Comparison of ENCODE assay signal across 8 cellular contexts in the genomic region with DNA sequence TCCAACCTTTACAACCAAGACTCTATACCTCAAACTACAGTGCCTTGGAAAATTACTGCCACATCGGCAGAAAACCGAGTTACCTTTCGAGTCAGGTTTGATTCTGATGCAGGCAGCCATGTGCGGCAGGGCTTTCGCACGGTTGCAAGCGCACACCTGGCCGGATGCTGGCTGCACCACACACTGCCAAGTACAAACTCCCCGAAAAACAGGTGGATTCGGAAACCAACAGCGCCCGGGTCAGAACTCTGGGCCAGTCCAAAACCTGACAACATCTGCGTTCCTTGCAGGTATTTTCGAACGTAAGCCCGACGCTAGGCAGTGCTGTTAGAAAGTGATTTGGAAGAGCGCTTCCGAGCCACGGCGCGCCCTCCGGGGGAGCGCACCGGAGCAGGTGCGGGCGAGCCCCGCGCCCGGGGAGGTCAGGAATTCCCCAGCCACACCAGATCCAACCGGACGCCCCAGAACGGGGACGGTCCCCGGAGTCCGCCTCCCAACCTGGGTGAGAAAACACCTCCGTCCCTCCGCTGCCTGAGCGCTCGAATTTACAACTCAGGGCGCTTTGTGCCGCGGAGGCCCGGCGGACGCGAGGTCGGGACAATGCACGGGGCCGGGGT. TPM values are rescaled to one million over a fixed set of nuclear protein-coding genes. Genes with fewer than 3 reads are reported as not detected.
DNase-seq lines count a peak whose midpoint lies in the region; FAIRE-seq and TF ChIP-seq lines count a peak whose summit lies in the region.

No MANE protein-coding gene starts in this region.

- peak overlapping the region; percentile 69 for H3K9ac ChIP-seq in fibroblast of lung (ENCODE audit: insufficient read depth, low read length)

- DNase-seq in AG04449 (ENCODE audit: low read depth, low spot score) (no peak), GM19239 (ENCODE audit: insufficient read length, low spot score) (peak; percentile 65), M059J (ENCODE audit: low read depth) (peak; percentile 16), fibroblast of lung (ENCODE audit: low read depth in 2 of 2) (no peak), prostate gland (ENCODE audit: low spot score) (no peak), NCI-H446 treated with DMSO at 0.1 percent for 48 hours (lab: John Stamatoyannopoulos, UW) (no peak), DMS153 (lab: John Stamatoyannopoulos, UW) (no peak)
- DNase-seq in activated T-cell treated with anti-CD3 and anti-CD28 coated beads, Interleukin-2, amount 50 U/mL, for 24 hours: peak; percentile 63

- peaks cover 55% of the 10 kb centered on the region for H3K79me2 ChIP-seq in fibroblast of lung (ENCODE audit: control insufficient read depth, insufficient read depth, low read length)

- FAIRE-seq in GM19239 (lab: Jason Lieb, UNC): peak; percentile 23

- WGBS in prostate gland: 1% methylated on average over 48 of the region's 50 CpGs

- POLR2A ChIA-PET in AG04449 (lab: Yijun Ruan, JAX): interaction anchor here (0.7 kb wide), 1 partner anchor 46 kb away, joined by 4 read pairs; no protein-coding TSS in a partner anchor

- peak overlapping the region; percentile 54 for H3K27ac ChIP-seq in fibroblast of lung (ENCODE audit: insufficient read depth, low read length)
- peak overlapping the region; percentile 71 to 73 for H3K27ac ChIP-seq in prostate gland

- CTCF ChIA-PET in AG04449 (lab: Yijun Ruan, JAX): interaction anchor here (1.1 kb wide), 1 partner anchor 26 kb away, joined by 4 read pairs; no protein-coding TSS in a partner anchor

- H4K20me1 ChIP-seq in fibroblast of lung (ENCODE audit: control insufficient read depth, extremely low read depth, insufficient read depth, low read length): peaks cover 5% of the 10 kb centered on the region

- peak overlapping the region; percentile 68 for H3K4me3 ChIP-seq in AG04449 (ENCODE audit: low read depth, low read length)
- H3K4me3 ChIP-seq in fibroblast of lung (replicated peaks in 1 of 4; ENCODE audit: control extremely low read depth in 1 of 4, insufficient read depth in 1 of 4, low read depth in 3 of 4, low read length in 4 of 4): peak overlapping the region; percentile 82 to 93 (median 89)
- peak overlapping the region; percentile 71 to 73 for H3K4me3 ChIP-seq in prostate gland

- no peak overlapping the region for H2AFZ ChIP-seq in fibroblast of lung (ENCODE audit: low read length)

- H3K27me3 ChIP-seq in fibroblast of lung (ENCODE audit: control insufficient read depth, insufficient read depth, low read length): no peaks in the 10 kb centered on the region
- H3K27me3 ChIP-seq in prostate gland (replicated peaks; ENCODE audit: insufficient read depth): no peaks in the 10 kb centered on the region

- peaks cover 53% of the 10 kb centered on the region for H3K4me1 Mint-ChIP-seq in activated T-cell treated with anti-CD3 and anti-CD28 coated beads, Interleukin-2, amount 50 U/mL, for 24 hours (ENCODE audit: low read depth)

- H3K4me2 ChIP-seq in fibroblast of lung (ENCODE audit: extremely low read depth, insufficient read depth, low read length): peak overlapping the region; percentile 97

- peak overlapping the region; percentile 93 for H3K27ac Mint-ChIP-seq in activated T-cell treated with anti-CD3 and anti-CD28 coated beads, Interleukin-2, amount 50 U/mL, for 24 hours

- H3K9me3 ChIP-seq in fibroblast of lung (ENCODE audit: control insufficient read depth, insufficient read depth, low read depth, low read length): no peaks in the 10 kb centered on the region
- H3K9me3 ChIP-seq in prostate gland: no peaks in the 10 kb centered on the region

- TF ChIP-seq POLR2A in prostate gland (IDR thresholded peaks at IDR 0.05): no peak

- TF ChIP-seq CTCF in AG04449 (IDR thresholded peaks at IDR 0.05; ENCODE audit: insufficient read depth, low read length, missing control alignments) (no peak), fibroblast of lung (conservative IDR thresholded peaks at IDR 0.05 in 1 of 2, IDR thresholded peaks at IDR 0.05 in 1 of 2; ENCODE audit: low read depth in 1 of 2, low read length in 2 of 2) (peak in 1 of 2 donors; percentile 3), prostate gland (IDR thresholded peaks at IDR 0.05) (no peak)

- H3K9me3 Mint-ChIP-seq in activated T-cell treated with anti-CD3 and anti-CD28 coated beads, Interleukin-2, amount 50 U/mL, for 24 hours: no peaks in the 10 kb centered on the region

- no peaks in the 10 kb centered on the region for H3K36me3 ChIP-seq in fibroblast of lung (ENCODE audit: control insufficient read depth, insufficient read depth, low read length)
- H3K36me3 ChIP-seq in prostate gland: no peaks in the 10 kb centered on the region

- peak overlapping the region; percentile 84 for H3K4me3 Mint-ChIP-seq in activated T-cell treated with anti-CD3 and anti-CD28 coated beads, Interleukin-2, amount 50 U/mL, for 24 hours

- H3K4me1 ChIP-seq in fibroblast of lung (ENCODE audit: control insufficient read depth, extremely low read depth, insufficient read depth, low read length): peaks cover 29% of the 10 kb centered on the region
- peaks cover 13% of the 10 kb centered on the region for H3K4me1 ChIP-seq in prostate gland (replicated peaks)

- H3K36me3 Mint-ChIP-seq in activated T-cell treated with anti-CD3 and anti-CD28 coated beads, Interleukin-2, amount 50 U/mL, for 24 hours (ENCODE audit: low read depth): peaks cover 20% of the 10 kb centered on the region

- peaks cover 12% of the 10 kb centered on the region for H3K27me3 Mint-ChIP-seq in activated T-cell treated with anti-CD3 and anti-CD28 coated beads, Interleukin-2, amount 50 U/mL, for 24 hours

- intact Hi-C loops in prostate gland (cut with DNase I): loop anchor here (5.0 kb wide), 1 partner anchor 135 kb away; no protein-coding TSS in a partner anchor

RNA-seq across cellular contexts. Expression of a gene that starts 1.2 kb away (rescaled TPM):
- total RNA-seq in M059J (2014; rRNA removed; shearing (Covaris generic)): 35.0 and 56.1 TPM in 2 replicates
- total RNA-seq in fibroblast of lung (48.7 and 49.3 TPM in 2 replicates), prostate gland (10 to 100 TPM; 60.2 to 84.9 TPM)
- 22.5 and 27.5 TPM in 2 replicates for polyA plus RNA-seq in fibroblast of lung
- 45.6 and 55.4 TPM in 2 replicates for polyA plus RNA-seq in fibroblast of lung (2012)
- 222 and 386 TPM in 2 replicates for polyA minus RNA-seq in fibroblast of lung (ENCODE audit: low replicate concordance)

Comparison
In these comparisons a context has a peak if more than half of its experiments do, and no peak if none do; other contexts are left out.
1. DNase-seq: peak in GM19239 (single experiment), M059J (single experiment) and activated T-cell treated with anti-CD3 and anti-CD28 coated beads, Interleukin-2, amount 50 U/mL, for 24 hours (single experiment); none in AG04449 (single experiment), fibroblast of lung (0 of 2), prostate gland (single experiment), NCI-H446 treated with DMSO at 0.1 percent for 48 hours (single experiment) and DMS153 (single experiment).
2. Peak in every context shown above with its lines, with median percentiles within 50 percentile points of each other: H3K4me3 ChIP-seq.